In genomic region chr2:171999125-171999524, GRCh38 we compare ENCODE assay signal across 8 cellular contexts. TPM values are rescaled to one million over a fixed set of nuclear protein-coding genes. Genes with fewer than 3 reads are reported as not detected.
DNase-seq lines count a peak whose midpoint lies in the region; ATAC-seq and TF ChIP-seq lines count a peak whose summit lies in the region.

No MANE protein-coding gene starts in this region.

- peak overlapping the region; percentile 87 for H3K4me2 ChIP-seq in PC-3 (ENCODE audit: low read length)

- no peak for TF ChIP-seq POLR2A in ovary (IDR thresholded peaks at IDR 0.05)

- no peak for TF ChIP-seq EP300 in ovary (IDR thresholded peaks at IDR 0.05)

- H3K36me3 ChIP-seq in PC-3 (ENCODE audit: low read depth, low read length) (no peaks in the 10 kb centered on the region), ovary (no peaks in the 10 kb centered on the region), mucosa of descending colon (ENCODE audit: low read depth) (no peaks in the 10 kb centered on the region)

- peaks cover 4% of the 10 kb centered on the region; the same call in 1 of the 2 replicates for H3K79me2 ChIP-seq in PC-3 (ENCODE audit: low read length)

- CTCF ChIA-PET in PC-3 (lab: Charles Lee): no interaction called here

- H3K9me2 ChIP-seq in PC-3 (replicated peaks; ENCODE audit: low read length): no peaks in the 10 kb centered on the region

- intact Hi-C loops in PC-3 (cut with micrococcal nuclease) (no loop called here), ovary (cut with DNase I) (no loop called here), mucosa of descending colon (cut with DNase I, micrococcal nuclease) (no loop called here)

- TF ChIP-seq CTCF in PC-3 (conservative IDR thresholded peaks at IDR 0.05; ENCODE audit: low read depth, low read length) (no peak), epithelial cell of esophagus (IDR thresholded peaks at IDR 0.05; ENCODE audit: insufficient read depth, low read depth, low read length, missing control alignments) (no peak), ovary (IDR thresholded peaks at IDR 0.05) (no peak), mucosa of descending colon (IDR thresholded peaks at IDR 0.05) (no peak)

- H3K27ac ChIP-seq in PC-3 (ENCODE audit: low read length): peak overlapping the region; percentile 70; the same call in 1 of the 2 replicates
- no peak overlapping the region for H3K27ac ChIP-seq in ovary

- H3K9me3 ChIP-seq in PC-3 (ENCODE audit: low read length) (no peaks in the 10 kb centered on the region), ovary (no peaks in the 10 kb centered on the region), mucosa of descending colon (no peaks in the 10 kb centered on the region)

- H3K4me1 ChIP-seq in PC-3 (ENCODE audit: insufficient read depth, low read length) (peaks cover 16% of the 10 kb centered on the region), ovary (ENCODE audit: insufficient read depth) (peaks cover 9% of the 10 kb centered on the region), mucosa of descending colon (ENCODE audit: low read depth) (peaks cover 10% of the 10 kb centered on the region)

- BruUV-seq in PC-3 (replicated peaks; lab: Mats Ljungman, UMichigan): TSS peak; percentile 74

- H3K4me3 ChIP-seq in PC-3 (ENCODE audit: low read length) (peak overlapping the region; percentile 74), epithelial cell of esophagus (ENCODE audit: low read length) (peak overlapping the region; percentile 89), ovary (peak overlapping the region; percentile 61), mucosa of descending colon (no peak overlapping the region)

- H3K9ac ChIP-seq in PC-3 (ENCODE audit: low read length): peak overlapping the region; percentile 82

- no peaks in the 10 kb centered on the region for H3F3A ChIP-seq in PC-3 (ENCODE audit: low read length, unreplicated experiment)

- DNase-seq in NCI-H526 (lab: John Stamatoyannopoulos, UW) (peak; percentile 34 to 44), NCI-H526 treated with DMSO at 0.1 percent for 48 hours (lab: John Stamatoyannopoulos, UW) (no peak), PC-3 (no peak), epithelial cell of esophagus (ENCODE audit: low read depth) (peak; percentile 21), ovary (no peak), mucosa of descending colon (no peak), GDM1 (lab: John Stamatoyannopoulos, UW) (no peak)

- peak overlapping the region; percentile 91 for H2AFZ ChIP-seq in PC-3 (ENCODE audit: low read length)

- H3K27me3 ChIP-seq in PC-3 (ENCODE audit: low read length) (no peaks in the 10 kb centered on the region), ovary (no peaks in the 10 kb centered on the region)

- POLR2A ChIA-PET in PC-3 (lab: Charles Lee; ENCODE audit: unreplicated experiment): no interaction called here

- no peaks in the 10 kb centered on the region for H4K20me1 ChIP-seq in PC-3 (ENCODE audit: low read length)

- ATAC-seq in PC-3 (peak; percentile 7), mucosa of descending colon (no peak), GM19467 (IDR thresholded peaks at IDR 0.05; ENCODE audit: unreplicated experiment) (no peak)

- WGBS in ovary, 3 donors: 17 to 39% (median 25%) methylated on average over 4 of the region's 4 CpGs

RNA-seq across cellular contexts. Expression of gene METAP1D, which starts 0.6 kb away (rescaled TPM):
- total RNA-seq in PC-3 (2014; rRNA removed) (7.3 and 12.0 TPM in 2 replicates), ovary (10 to 100 TPM in 5 of 7 donors, 1 to 10 TPM in 2; 8.5 to 14.3 (median 11.2) TPM), mucosa of descending colon (10 to 100 TPM in 1 of 3 donors, 1 to 10 TPM in 2; 5.5 to 10.4 (median 6.7) TPM)
- 1 to 10 TPM; 7.0 to 9.8 TPM for polyA plus RNA-seq in ovary

Comparison
In these comparisons a context has a peak if more than half of its experiments do, and no peak if none do; other contexts are left out.
1. DNase-seq: peak in NCI-H526 (2 of 2) and epithelial cell of esophagus (single experiment); none in NCI-H526 treated with DMSO at 0.1 percent for 48 hours (single experiment), PC-3 (single experiment), ovary (0 of 5), mucosa of descending colon (0 of 3) and GDM1 (single experiment).